Comparison of ENCODE assay signal across 8 cellular contexts in genomic region chr2:47002480-47003381, GRCh38.
DNase-seq lines count a peak whose midpoint lies in the region; ATAC-seq, FAIRE-seq and TF ChIP-seq lines count a peak whose summit lies in the region.

No MANE protein-coding gene starts in this region.

- no peak for TF ChIP-seq CTCF in osteocyte (IDR thresholded peaks at IDR 0.05)

- peak overlapping the region; percentile 33 for H3K4me3 Mint-ChIP-seq in osteocyte (ENCODE audit: unreplicated experiment)

- ATAC-seq in HG02973 (IDR thresholded peaks at IDR 0.05; ENCODE audit: unreplicated experiment) = no peak
- no peak for ATAC-seq in GM21360 (IDR thresholded peaks at IDR 0.05; ENCODE audit: unreplicated experiment)

- H3K9me3 Mint-ChIP-seq in osteocyte (ENCODE audit: unreplicated experiment) = no peaks in the 10 kb centered on the region

- DNase-seq in GM03348 (ENCODE audit: low spot score) = peak; percentile 41
- DNase-seq in RCC 7860 (ENCODE audit: low spot score) = peak; percentile 23
- DNase-seq in fibroblast of peridontal ligament (ENCODE audit: extremely low read depth) = peak; percentile 30
- no peak for DNase-seq in osteocyte (ENCODE audit: extremely low spot score, unreplicated experiment)
- DNase-seq in NCI-H345 (lab: John Stamatoyannopoulos, UW) = no peak
- no peak for DNase-seq in SHP77 (lab: John Stamatoyannopoulos, UW)

- peak overlapping the region; percentile 87 for H3K27ac Mint-ChIP-seq in osteocyte (ENCODE audit: unreplicated experiment)

- no peaks in the 10 kb centered on the region for H3K27me3 Mint-ChIP-seq in osteocyte (ENCODE audit: unreplicated experiment)

- H3K4me1 Mint-ChIP-seq in osteocyte (ENCODE audit: unreplicated experiment) = peaks cover 32% of the 10 kb centered on the region

- FAIRE-seq in RCC 7860 (lab: Jason Lieb, UNC) = no peak

- H3K36me3 Mint-ChIP-seq in osteocyte (ENCODE audit: unreplicated experiment) = peaks cover 20% of the 10 kb centered on the region

Comparison
In these comparisons a context has a peak if more than half of its experiments do, and no peak if none do; other contexts are left out.
1. DNase-seq: peak in GM03348 (single experiment), RCC 7860 (single experiment) and fibroblast of peridontal ligament (single experiment); none in osteocyte (single experiment), NCI-H345 (single experiment) and SHP77 (0 of 2).